Comparison of ENCODE assay signal across 13 cellular contexts in the genomic region with DNA sequence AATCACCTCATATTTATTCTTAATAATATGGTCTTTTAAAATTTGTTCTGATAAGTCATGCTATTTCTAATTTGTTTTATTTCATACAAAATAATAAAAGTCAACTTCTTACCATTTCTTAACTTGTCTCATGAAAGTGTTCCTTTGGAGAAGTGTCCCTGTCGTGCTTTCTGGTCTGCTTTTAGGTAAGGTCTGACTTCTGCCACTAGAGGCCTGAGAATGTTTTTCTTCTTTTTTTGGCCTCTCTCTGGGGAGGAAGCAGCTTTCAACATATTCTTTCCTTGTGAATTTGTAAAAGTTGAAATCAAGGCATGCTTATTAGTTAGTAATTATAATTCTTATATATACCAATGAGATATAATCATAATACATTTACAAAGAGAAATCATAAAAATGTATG. TPM values are rescaled to one million over a fixed set of nuclear protein-coding genes. Genes with fewer than 3 reads are reported as not detected.
DNase-seq lines count a peak whose midpoint lies in the region; ATAC-seq and TF ChIP-seq lines count a peak whose summit lies in the region.
"Had no signal": no experiment of that assay in that cellular context is flagged by ENCODE, and none has a peak within 500 bp of the region (broad histone marks: within the 10 kb centered on the region; RNA-seq: fewer than 3 reads in every experiment).

No MANE protein-coding gene starts in this region.

- no peak overlapping the region for H3K27ac ChIP-seq in 22Rv1
- H3K27ac ChIP-seq: adrenal gland had no signal

- peak; percentile 48 for DNase-seq in NCI-H69 (lab: John Stamatoyannopoulos, UW)
- DNase-seq in epithelial cell of proximal tubule (ENCODE audit: low read depth): no peak
- DNase-seq in hypothalamus (lab: John Stamatoyannopoulos, UW): no peak
- no peak for DNase-seq in effector CD8-positive, alpha-beta T cell (lab: John Stamatoyannopoulos, UW)
- DNase-seq: adrenal gland; C1 segment of cervical spinal cord; left cardiac atrium; nucleus accumbens; stimulated activated CD4-positive, alpha-beta T cell treated with anti-CD3 and anti-CD28 coated beads, Interleukin-1b, Interleukin-23, amount 100 ng/mL, for 48 hours had no signal

- no peak for ATAC-seq in GM18505 (IDR thresholded peaks at IDR 0.05; ENCODE audit: unreplicated experiment)
- ATAC-seq in HG03378 (IDR thresholded peaks at IDR 0.05; ENCODE audit: unreplicated experiment): no peak
- ATAC-seq: left cardiac atrium had no signal

- H3K4me3 ChIP-seq in GM12875 (ENCODE audit: low read depth, low read length) (no peak overlapping the region), epithelial cell of proximal tubule (ENCODE audit: low read depth, low read length) (no peak overlapping the region)
- H3K4me3 ChIP-seq: adrenal gland had no signal

- TF ChIP-seq CTCF in 22Rv1 (IDR thresholded peaks at IDR 0.05): peak; percentile 12; the same call in 1 of the 2 replicates
- TF ChIP-seq CTCF in GM12875 (IDR thresholded peaks at IDR 0.05; ENCODE audit: borderline replicate concordance, insufficient read depth, low read depth, low read length): peak; percentile 22; the same call in 1 of the 2 replicates
- TF ChIP-seq CTCF in epithelial cell of proximal tubule (conservative IDR thresholded peaks at IDR 0.05; ENCODE audit: low read depth, low read length): peak; percentile 37

- TF ChIP-seq POLR2A in GM18505 (IDR thresholded peaks at IDR 0.05; ENCODE audit: borderline replicate concordance, extremely low read depth, insufficient read depth, insufficient read length): no peak

RNA-seq across cellular contexts. Expression of a gene that starts 39.4 kb away (rescaled TPM):
- total RNA-seq in epithelial cell of proximal tubule: 4.0 and 12.2 TPM in 2 replicates
